35 cellular contexts compared by ENCODE assay signal in genomic region chr2:202944816-202945215, GRCh38.
"Had no signal": no experiment of that assay in that cellular context is flagged by ENCODE, and none has a peak within 500 bp of the region (broad histone marks: within the 10 kb centered on the region; RNA-seq: fewer than 3 reads in every experiment).

No MANE protein-coding gene starts in this region.

- H3K36me3 ChIP-seq: brain microvascular endothelial cell, prostate gland, vagina had no signal

- H3K4me3 Mint-ChIP-seq: activated CD4-positive, alpha-beta memory T cell treated with anti-CD3 and anti-CD28 coated beads for 36 hours; activated CD4-positive, alpha-beta T cell treated with anti-CD3 and anti-CD28 coated beads, Interleukin-2, amount 10 ng/mL, durations not matched to agents 24 days and 14 days; activated naive CD8-positive, alpha-beta T cell treated with anti-CD3 and anti-CD28 coated beads, Interleukin-2, amount 50 U/mL, for 24 hours; activated T-cell treated with anti-CD3 and anti-CD28 coated beads, Interleukin-2, amount 50 U/mL, for 4 hours; activated T-helper 17 cell treated with anti-CD3 and anti-CD28 coated beads, Interleukin-2, amount 50 U/mL, for 72 hours; naive thymus-derived CD4-positive, alpha-beta T cell; neural crest cell; stimulated activated memory B cell treated with anti-CD40 and anti-IgM and Interleukin-4, amounts not matched to agents 10 μg/mL and 1 μg/mL and 100 μg/mL, for 72 hours; stimulated activated naive CD8-positive, alpha-beta T cell treated with anti-CD3 and anti-CD28 coated beads, Interleukin-15, amount 100 ng/mL, for 72 hours had no signal

- H3K27ac Mint-ChIP-seq: activated CD4-positive, alpha-beta memory T cell treated with anti-CD3 and anti-CD28 coated beads for 36 hours; activated CD4-positive, alpha-beta T cell treated with anti-CD3 and anti-CD28 coated beads, Interleukin-2, amount 10 ng/mL, durations not matched to agents 24 days and 14 days; activated naive CD8-positive, alpha-beta T cell treated with anti-CD3 and anti-CD28 coated beads, Interleukin-2, amount 50 U/mL, for 24 hours; activated T-helper 17 cell treated with anti-CD3 and anti-CD28 coated beads, Interleukin-2, amount 50 U/mL, for 72 hours; naive thymus-derived CD4-positive, alpha-beta T cell; stimulated activated memory B cell treated with anti-CD40 and anti-IgM and Interleukin-4, amounts not matched to agents 10 μg/mL and 1 μg/mL and 100 μg/mL, for 72 hours; stimulated activated naive CD8-positive, alpha-beta T cell treated with anti-CD3 and anti-CD28 coated beads, Interleukin-15, amount 100 ng/mL, for 72 hours had no signal

- DNase-seq: activated CD4-positive, alpha-beta memory T cell treated with anti-CD3 and anti-CD28 coated beads for 36 hours; activated CD4-positive, alpha-beta T cell treated with anti-CD3 and anti-CD28 coated beads, Interleukin-2, amount 10 ng/mL, durations not matched to agents 24 days and 14 days; activated CD4-positive, CD25-positive, alpha-beta regulatory T cell treated with anti-CD3 and anti-CD28 coated beads, Interleukin-2, amount 50 U/mL, for 72 hours; activated gamma-delta T cell treated with Interleukin-2 at 50 U/mL for 16 hours; activated naive CD4-positive, alpha-beta T cell treated with anti-CD3 and anti-CD28 coated beads, Interleukin-2, amount 50 U/mL, for 16 hours; activated naive CD8-positive, alpha-beta T cell treated with anti-CD3 and anti-CD28 coated beads, Interleukin-2, amount 50 U/mL, for 24 hours; activated T-cell treated with anti-CD3 and anti-CD28 coated beads, Interleukin-2, amount 50 U/mL, for 4 hours; anterior cingulate cortex; caudate nucleus; dermis blood vessel endothelial cell; effector CD4-positive, alpha-beta T cell; foreskin keratinocyte; heart left ventricle; left ventricle myocardium inferior; naive thymus-derived CD4-positive, alpha-beta T cell; nucleus accumbens; pancreas; sigmoid colon; small intestine; stimulated activated CD4-positive, alpha-beta T cell treated with anti-CD3 and anti-CD28 coated beads, Interleukin-1b, Interleukin-23, amount 100 ng/mL, for 48 hours; stimulated activated CD4-positive, alpha-beta T cell treated with anti-CD3 and anti-CD28 coated beads, Interleukin-4, amount 100 ng/mL, for 4 hours; stimulated activated CD8-positive, alpha-beta memory T cell treated with anti-CD3 and anti-CD28 coated beads, Interleukin-4, amount 100 ng/mL, for 48 hours; stimulated activated naive CD8-positive, alpha-beta T cell treated with anti-CD3 and anti-CD28 coated beads, Interleukin-15, amount 100 ng/mL, for 72 hours; substantia nigra; T-helper 2 cell; upper lobe of left lung had no signal

- H3K4me1 ChIP-seq: heart left ventricle, left ventricle myocardium inferior, prostate gland, sigmoid colon, upper lobe of left lung, vagina had no signal

- H3K27me3 Mint-ChIP-seq: activated CD4-positive, alpha-beta memory T cell treated with anti-CD3 and anti-CD28 coated beads for 36 hours; activated CD4-positive, alpha-beta T cell treated with anti-CD3 and anti-CD28 coated beads, Interleukin-2, amount 10 ng/mL, durations not matched to agents 24 days and 14 days; activated naive CD8-positive, alpha-beta T cell treated with anti-CD3 and anti-CD28 coated beads, Interleukin-2, amount 50 U/mL, for 24 hours; activated T-helper 17 cell treated with anti-CD3 and anti-CD28 coated beads, Interleukin-2, amount 50 U/mL, for 72 hours; naive thymus-derived CD4-positive, alpha-beta T cell; stimulated activated memory B cell treated with anti-CD40 and anti-IgM and Interleukin-4, amounts not matched to agents 10 μg/mL and 1 μg/mL and 100 μg/mL, for 72 hours; stimulated activated naive CD8-positive, alpha-beta T cell treated with anti-CD3 and anti-CD28 coated beads, Interleukin-15, amount 100 ng/mL, for 72 hours had no signal

- H3K27ac ChIP-seq: brain microvascular endothelial cell, esophagus muscularis mucosa, foreskin keratinocyte, heart left ventricle, left ventricle myocardium inferior, pancreas, prostate gland, sigmoid colon, upper lobe of left lung, vagina had no signal

- H3K9me3 ChIP-seq: pancreas, prostate gland, vagina had no signal

- ATAC-seq: activated naive CD8-positive, alpha-beta T cell treated with anti-CD3 and anti-CD28 coated beads, Interleukin-2, amount 50 U/mL, for 24 hours; activated T-cell treated with anti-CD3 and anti-CD28 coated beads, Interleukin-2, amount 50 U/mL, for 4 hours; activated T-helper 17 cell treated with anti-CD3 and anti-CD28 coated beads, Interleukin-2, amount 50 U/mL, for 72 hours; foreskin keratinocyte; heart left ventricle; naive thymus-derived CD4-positive, alpha-beta T cell; pancreas; stimulated activated memory B cell treated with anti-CD40 and anti-IgM and Interleukin-4, amounts not matched to agents 10 μg/mL and 1 μg/mL and 100 μg/mL, for 72 hours; stimulated activated naive CD8-positive, alpha-beta T cell treated with anti-CD3 and anti-CD28 coated beads, Interleukin-15, amount 100 ng/mL, for 72 hours had no signal

- H3K27me3 ChIP-seq: brain microvascular endothelial cell, esophagus muscularis mucosa, foreskin keratinocyte, heart left ventricle, pancreas, sigmoid colon, upper lobe of left lung, vagina had no signal

- FAIRE-seq: colon, small intestine had no signal

- H3K4me3 ChIP-seq: esophagus muscularis mucosa, heart left ventricle, left ventricle myocardium inferior, lung, pancreas, prostate gland, sigmoid colon, upper lobe of left lung, vagina had no signal

- H3K4me1 Mint-ChIP-seq: activated CD4-positive, alpha-beta T cell treated with anti-CD3 and anti-CD28 coated beads, Interleukin-2, amount 10 ng/mL, durations not matched to agents 24 days and 14 days; activated T-helper 17 cell treated with anti-CD3 and anti-CD28 coated beads, Interleukin-2, amount 50 U/mL, for 72 hours; stimulated activated memory B cell treated with anti-CD40 and anti-IgM and Interleukin-4, amounts not matched to agents 10 μg/mL and 1 μg/mL and 100 μg/mL, for 72 hours had no signal
